Comparison of ENCODE assay signal across 8 cellular contexts in the genomic region with DNA sequence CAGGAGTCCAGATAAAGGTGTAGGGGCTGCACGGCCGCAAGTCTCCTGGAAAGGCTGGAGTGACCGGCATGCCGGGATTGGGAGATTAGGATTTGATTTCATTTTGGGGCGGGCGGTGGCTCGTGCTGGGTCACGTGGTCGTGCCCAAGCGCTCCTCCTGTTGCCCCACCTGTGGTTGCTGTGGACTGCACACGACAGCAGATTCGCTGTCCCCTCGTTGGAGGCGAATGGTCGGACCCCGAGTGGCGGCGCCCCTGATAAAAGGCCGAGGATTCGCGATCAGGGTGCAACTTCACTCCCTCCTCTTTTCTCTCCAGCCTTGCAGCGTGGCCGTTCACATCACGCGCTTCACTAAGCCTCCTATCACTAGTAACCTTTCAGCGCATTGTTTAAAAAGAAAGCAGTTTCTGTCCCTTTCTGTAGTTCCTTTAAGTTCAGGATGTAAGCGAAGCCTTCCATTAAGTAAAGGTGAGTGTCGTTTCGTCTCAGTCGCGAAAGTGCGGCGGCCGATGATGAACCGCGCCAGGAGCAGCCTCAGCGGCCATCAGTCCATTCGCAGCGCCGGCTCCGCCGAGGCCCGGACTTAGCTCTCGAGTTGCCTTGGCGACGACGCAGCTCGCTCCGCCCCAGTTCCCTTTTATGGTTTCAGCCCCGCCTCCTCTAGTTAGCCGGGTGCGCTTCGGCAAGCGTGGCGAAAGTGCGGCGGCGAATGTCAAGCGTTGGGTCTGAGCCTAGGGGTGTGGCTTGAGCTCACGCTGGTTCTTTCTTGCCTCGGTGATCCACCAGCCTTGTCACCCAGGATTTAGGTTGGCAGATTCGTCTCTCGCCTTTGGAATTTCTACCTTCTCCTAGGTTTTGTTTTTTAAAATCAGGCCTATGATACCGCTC. TPM values are rescaled to one million over a fixed set of nuclear protein-coding genes. Genes with fewer than 3 reads are reported as not detected.
DNase-seq lines count a peak whose midpoint lies in the region; ATAC-seq and TF ChIP-seq lines count a peak whose summit lies in the region.

No MANE protein-coding gene starts in this region.

- TF ChIP-seq CTCF in DND-41 (IDR thresholded peaks at IDR 0.05; ENCODE audit: borderline replicate concordance, extremely low read depth, low read length, poor library complexity, severe bottlenecking) (no peak), suprapubic skin (IDR thresholded peaks at IDR 0.05) (no peak)

- H3K4me1 Mint-ChIP-seq in activated naive CD8-positive, alpha-beta T cell treated with anti-CD3 and anti-CD28 coated beads for 36 hours, result peaks cover 50% of the 10 kb centered on the region

- no peak for DNase-seq in DND-41
- peak; percentile 98 for DNase-seq in M059J (ENCODE audit: low read depth)
- DNase-seq in SK-N-DZ (ENCODE audit: low spot score), result peak; percentile 98
- DNase-seq in activated naive CD8-positive, alpha-beta T cell treated with anti-CD3 and anti-CD28 coated beads for 36 hours, result peak; percentile 91
- DNase-seq in glomerular visceral epithelial cell (ENCODE audit: extremely low spot score), result peak; percentile 99
- peak; percentile 98 for DNase-seq in occipital lobe (lab: John Stamatoyannopoulos, UW)
- DNase-seq in suprapubic skin (ENCODE audit: low spot score in 2 of 2), result peak; percentile 97 to 99

- no peak overlapping the region for H3K9ac ChIP-seq in DND-41 (ENCODE audit: low read depth, low read length)

- peaks cover 52% of the 10 kb centered on the region for H3K79me2 ChIP-seq in DND-41 (ENCODE audit: insufficient read depth, low read length)

- no peak for ATAC-seq in DND-41 (ENCODE audit: insufficient read depth, low read depth)
- peak; percentile 61 for ATAC-seq in GM21825 (IDR thresholded peaks at IDR 0.05; ENCODE audit: unreplicated experiment)

- TF ChIP-seq POLR2A in suprapubic skin (IDR thresholded peaks at IDR 0.05), result no peak

- no peak overlapping the region for H3K27ac ChIP-seq in DND-41 (ENCODE audit: low read length)
- peak overlapping the region; percentile 92 for H3K27ac ChIP-seq in suprapubic skin

- no peaks in the 10 kb centered on the region for H3K27me3 Mint-ChIP-seq in activated naive CD8-positive, alpha-beta T cell treated with anti-CD3 and anti-CD28 coated beads for 36 hours

- H3K27ac Mint-ChIP-seq in activated naive CD8-positive, alpha-beta T cell treated with anti-CD3 and anti-CD28 coated beads for 36 hours, result peak overlapping the region; percentile 99

- TF ChIP-seq EP300 in suprapubic skin (IDR thresholded peaks at IDR 0.05), result no peak

- peaks cover 41% of the 10 kb centered on the region for H3K36me3 ChIP-seq in DND-41 (ENCODE audit: insufficient read depth, low read length)
- H3K36me3 ChIP-seq in suprapubic skin, result peaks cover 14% of the 10 kb centered on the region

- H3K4me3 Mint-ChIP-seq in activated naive CD8-positive, alpha-beta T cell treated with anti-CD3 and anti-CD28 coated beads for 36 hours, result peak overlapping the region; percentile 87

- H4K20me1 ChIP-seq in DND-41 (ENCODE audit: insufficient read depth, low read length), result peaks cover 38% of the 10 kb centered on the region

- H3K9me3 ChIP-seq in DND-41 (ENCODE audit: insufficient read depth, low read length, severe bottlenecking) (no peaks in the 10 kb centered on the region), suprapubic skin (no peaks in the 10 kb centered on the region)

- H3K9me3 Mint-ChIP-seq in activated naive CD8-positive, alpha-beta T cell treated with anti-CD3 and anti-CD28 coated beads for 36 hours, result peaks cover 2% of the 10 kb centered on the region

- H3K36me3 Mint-ChIP-seq in activated naive CD8-positive, alpha-beta T cell treated with anti-CD3 and anti-CD28 coated beads for 36 hours, result peaks cover 40% of the 10 kb centered on the region

- WGBS in suprapubic skin, result 24% methylated on average over 63 of the region's 64 CpGs

- H3K4me3 ChIP-seq in DND-41 (ENCODE audit: low read depth in 1 of 2, low read length in 2 of 2) (no peak overlapping the region), suprapubic skin (peak overlapping the region; percentile 87)

- H3K4me1 ChIP-seq in DND-41 (ENCODE audit: insufficient read depth, low read length) (peaks cover 40% of the 10 kb centered on the region), suprapubic skin (peaks cover 49% of the 10 kb centered on the region)

- H2AFZ ChIP-seq in DND-41 (ENCODE audit: low read depth, low read length), result no peak overlapping the region

- H3K4me2 ChIP-seq in DND-41 (ENCODE audit: insufficient read depth, low read length), result peak overlapping the region; percentile 92; the same call in 1 of the 2 replicates

- H3K27me3 ChIP-seq in DND-41 (ENCODE audit: insufficient read depth, low read length, poor library complexity) (no peaks in the 10 kb centered on the region), suprapubic skin (no peaks in the 10 kb centered on the region)

RNA-seq across cellular contexts. Expression of gene PPP1R37, which starts 1.7 kb away (rescaled TPM):
- total RNA-seq in M059J (2014; rRNA removed; shearing (Covaris generic)), result 26.0 and 44.8 TPM in 2 replicates
- 22.6 and 24.6 TPM in 2 replicates for polyA plus RNA-seq in SK-N-DZ (2014; cell fraction: cytosol; rRNA removed)
- polyA plus RNA-seq in SK-N-DZ (2014; cell fraction: nucleus; rRNA removed), result 87.5 and 92.9 TPM in 2 replicates
- total RNA-seq in activated naive CD8-positive, alpha-beta T cell treated with anti-CD3 and anti-CD28 coated beads for 36 hours, result 10 to 100 TPM; 13.3 to 15.3 TPM
- total RNA-seq in occipital lobe (20.6 TPM), suprapubic skin (10 to 100 TPM; 24.6 to 43.1 (median 33.5) TPM)

RNA-seq across cellular contexts. Expression of gene GEMIN7, which starts 12.2 kb away (rescaled TPM):
- total RNA-seq in M059J (2014; rRNA removed; shearing (Covaris generic)), result 44.2 and 67.2 TPM in 2 replicates
- 38.4 and 53.2 TPM in 2 replicates for polyA plus RNA-seq in SK-N-DZ (2014; cell fraction: cytosol; rRNA removed)
- polyA plus RNA-seq in SK-N-DZ (2014; cell fraction: nucleus; rRNA removed), result 35.6 and 41.8 TPM in 2 replicates
- total RNA-seq in activated naive CD8-positive, alpha-beta T cell treated with anti-CD3 and anti-CD28 coated beads for 36 hours, result 10 to 100 TPM; 53.6 to 58.2 TPM
- total RNA-seq in occipital lobe, result 13.3 TPM
- 10 to 100 TPM; 18.8 to 29.8 (median 20.5) TPM for total RNA-seq in suprapubic skin

RNA-seq across cellular contexts. Expression of gene ZNF296, which starts 15.0 kb away (rescaled TPM):
- not detected in 2 replicates for total RNA-seq in M059J (2014; rRNA removed; shearing (Covaris generic))
- 0.08 and 1.2 TPM in 2 replicates for polyA plus RNA-seq in SK-N-DZ (2014; cell fraction: cytosol; rRNA removed)
- polyA plus RNA-seq in SK-N-DZ (2014; cell fraction: nucleus; rRNA removed), result 1.1 and 1.8 TPM in 2 replicates
- 1 to 10 TPM; 5.4 to 6.3 TPM for total RNA-seq in activated naive CD8-positive, alpha-beta T cell treated with anti-CD3 and anti-CD28 coated beads for 36 hours
- not detected for total RNA-seq in occipital lobe
- 1 to 10 TPM; 4.3 to 5.8 (median 4.9) TPM for total RNA-seq in suprapubic skin

RNA-seq across cellular contexts. Expression of gene CLASRP, which starts 52.4 kb away (rescaled TPM):
- total RNA-seq in M059J (2014; rRNA removed; shearing (Covaris generic)), result 18.6 and 64.6 TPM in 2 replicates
- 68.5 and 81.1 TPM in 2 replicates for polyA plus RNA-seq in SK-N-DZ (2014; cell fraction: cytosol; rRNA removed)
- 469 and 686 TPM in 2 replicates for polyA plus RNA-seq in SK-N-DZ (2014; cell fraction: nucleus; rRNA removed)
- 10 to 100 TPM; 89.9 to 94.2 TPM for total RNA-seq in activated naive CD8-positive, alpha-beta T cell treated with anti-CD3 and anti-CD28 coated beads for 36 hours
- total RNA-seq in occipital lobe (3.9 TPM), suprapubic skin (100 to 1,000 TPM in 1 of 4 donors, 10 to 100 TPM in 3; 55.3 to 135 (median 84.3) TPM)
